Comparison of ENCODE assay signal across 3 cellular contexts in the genomic region with DNA sequence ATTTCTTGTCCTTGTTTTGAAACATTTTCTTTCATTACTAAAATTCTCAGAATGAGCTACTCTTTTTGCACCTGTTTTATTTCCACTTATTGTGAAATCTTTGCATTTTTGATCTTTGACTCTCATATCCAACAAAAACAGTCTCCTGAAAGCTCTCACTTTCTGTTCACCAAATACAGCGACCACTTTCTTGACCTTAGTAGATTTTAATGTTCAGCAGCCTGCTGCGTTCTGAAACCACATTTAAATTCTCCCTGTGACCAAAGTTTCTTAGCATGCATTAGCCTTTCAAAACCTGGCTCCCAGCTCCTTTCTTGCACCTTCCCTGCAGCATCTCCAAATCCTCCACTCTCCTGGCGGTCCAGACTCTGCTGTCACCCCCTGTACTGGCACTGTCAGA.
A peak's percentile ranks its signal among the peaks of the same experiment; 100 is the strongest.
TF ChIP-seq lines count a peak whose summit lies in the region.

No MANE protein-coding gene starts in this region.

TF ChIP-seq in liver, 16 proteins besides CTCF, POLR2A, EP300 and RAD21:
- TF ChIP-seq GABPA (IDR thresholded peaks at IDR 0.05 in 1 of 2, conservative IDR thresholded peaks at IDR 0.05 in 1 of 2) = no peak
- peak; percentile 17 to 31 for TF ChIP-seq HNF4A (conservative IDR thresholded peaks at IDR 0.05)
- no peak for TF ChIP-seq RXRA (IDR thresholded peaks at IDR 0.05)

TF ChIP-seq in HepG2, 621 proteins besides CTCF, POLR2A, EP300 and RAD21:
- TF ChIP-seq, protein P1, sequence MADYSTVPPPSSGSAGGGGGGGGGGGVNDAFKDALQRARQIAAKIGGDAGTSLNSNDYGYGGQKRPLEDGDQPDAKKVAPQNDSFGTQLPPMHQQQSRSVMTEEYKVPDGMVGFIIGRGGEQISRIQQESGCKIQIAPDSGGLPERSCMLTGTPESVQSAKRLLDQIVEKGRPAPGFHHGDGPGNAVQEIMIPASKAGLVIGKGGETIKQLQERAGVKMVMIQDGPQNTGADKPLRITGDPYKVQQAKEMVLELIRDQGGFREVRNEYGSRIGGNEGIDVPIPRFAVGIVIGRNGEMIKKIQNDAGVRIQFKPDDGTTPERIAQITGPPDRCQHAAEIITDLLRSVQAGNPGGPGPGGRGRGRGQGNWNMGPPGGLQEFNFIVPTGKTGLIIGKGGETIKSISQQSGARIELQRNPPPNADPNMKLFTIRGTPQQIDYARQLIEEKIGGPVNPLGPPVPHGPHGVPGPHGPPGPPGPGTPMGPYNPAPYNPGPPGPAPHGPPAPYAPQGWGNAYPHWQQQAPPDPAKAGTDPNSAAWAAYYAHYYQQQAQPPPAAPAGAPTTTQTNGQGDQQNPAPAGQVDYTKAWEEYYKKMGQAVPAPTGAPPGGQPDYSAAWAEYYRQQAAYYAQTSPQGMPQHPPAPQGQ (CRISPR knock-in tag; IDR thresholded peaks at IDR 0.05; ENCODE audit: borderline replicate concordance) = no peak
- TF ChIP-seq ZNF768 (CRISPR knock-in tag; IDR thresholded peaks at IDR 0.05) = no peak
- no peak for TF ChIP-seq ZZZ3 (CRISPR knock-in tag; IDR thresholded peaks at IDR 0.05; ENCODE audit: borderline replicate concordance)
- TF ChIP-seq THYN1 (CRISPR knock-in tag; IDR thresholded peaks at IDR 0.05; ENCODE audit: borderline replicate concordance, low read depth) = no peak
- TF ChIP-seq, protein P2, sequence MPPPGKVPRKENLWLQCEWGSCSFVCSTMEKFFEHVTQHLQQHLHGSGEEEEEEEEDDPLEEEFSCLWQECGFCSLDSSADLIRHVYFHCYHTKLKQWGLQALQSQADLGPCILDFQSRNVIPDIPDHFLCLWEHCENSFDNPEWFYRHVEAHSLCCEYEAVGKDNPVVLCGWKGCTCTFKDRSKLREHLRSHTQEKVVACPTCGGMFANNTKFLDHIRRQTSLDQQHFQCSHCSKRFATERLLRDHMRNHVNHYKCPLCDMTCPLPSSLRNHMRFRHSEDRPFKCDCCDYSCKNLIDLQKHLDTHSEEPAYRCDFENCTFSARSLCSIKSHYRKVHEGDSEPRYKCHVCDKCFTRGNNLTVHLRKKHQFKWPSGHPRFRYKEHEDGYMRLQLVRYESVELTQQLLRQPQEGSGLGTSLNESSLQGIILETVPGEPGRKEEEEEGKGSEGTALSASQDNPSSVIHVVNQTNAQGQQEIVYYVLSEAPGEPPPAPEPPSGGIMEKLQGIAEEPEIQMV (CRISPR knock-in tag; IDR thresholded peaks at IDR 0.05; ENCODE audit: low read depth) = no peak
- TF ChIP-seq ETV6 (CRISPR knock-in tag; conservative IDR thresholded peaks at IDR 0.05) = no peak
- TF ChIP-seq KAT2B (IDR thresholded peaks at IDR 0.05; ENCODE audit: borderline replicate concordance, low read depth, low read length) = no peak
- TF ChIP-seq ZNF234 (CRISPR knock-in tag; conservative IDR thresholded peaks at IDR 0.05) = no peak
- TF ChIP-seq SOX6 (IDR thresholded peaks at IDR 0.05) = no peak
- no peak for TF ChIP-seq SOX6 (CRISPR knock-in tag; IDR thresholded peaks at IDR 0.05)

TF ChIP-seq in GM12878, 131 proteins besides CTCF, POLR2A, EP300 and RAD21:
- TF ChIP-seq YY1 (IDR thresholded peaks at IDR 0.05; ENCODE audit: low read depth, low read length) (no peak), ZBTB11 (CRISPR knock-in tag; IDR thresholded peaks at IDR 0.05) (no peak), HCFC1 (IDR thresholded peaks at IDR 0.05; ENCODE audit: low read length) (no peak), ZNF24 (IDR thresholded peaks at IDR 0.05) (no peak), RCOR1 (conservative IDR thresholded peaks at IDR 0.05; ENCODE audit: low read depth, low read length) (no peak), BCLAF1 (IDR thresholded peaks at IDR 0.05) (no peak), BRCA1 (IDR thresholded peaks at IDR 0.05; ENCODE audit: low read depth, low read length) (no peak), NR2C2 (IDR thresholded peaks at IDR 0.05; ENCODE audit: borderline replicate concordance, control insufficient read depth, insufficient read length, low read depth) (no peak), BHLHE40 (IDR thresholded peaks at IDR 0.05; ENCODE audit: borderline replicate concordance in 1 of 2, low read depth in 2 of 2, low read length in 1 of 2) (no peak), NFIC (IDR thresholded peaks at IDR 0.05; ENCODE audit: low read depth, low read length) (0 out of 2 replicates have a peak, but pooled peaks have one; percentile 28), IKZF2 (IDR thresholded peaks at IDR 0.05) (peak in 1 of 2 experiments; percentile 35; a peak in 2 of 4 replicates), CREM (IDR thresholded peaks at IDR 0.05; ENCODE audit: low read depth) (no peak), NFXL1 (IDR thresholded peaks at IDR 0.05; ENCODE audit: borderline replicate concordance) (no peak), IRF3 (IDR thresholded peaks at IDR 0.05) (no peak), NR2F1 (conservative IDR thresholded peaks at IDR 0.05) (0 out of 2 replicates have a peak, but pooled peaks have one; percentile 20), ZNF622 (IDR thresholded peaks at IDR 0.05) (no peak), RUNX3 (IDR thresholded peaks at IDR 0.05; ENCODE audit: low read length) (peak; percentile 53), FOXM1 (IDR thresholded peaks at IDR 0.05; ENCODE audit: low read depth, low read length) (no peak), SIX5 (IDR thresholded peaks at IDR 0.05; ENCODE audit: low read depth, low read length, severe bottlenecking) (no peak), RFX5 (IDR thresholded peaks at IDR 0.05; ENCODE audit: low read depth, low read length) (no peak), NFYA (IDR thresholded peaks at IDR 0.05; ENCODE audit: borderline replicate concordance, low read depth, low read length) (no peak), GABPA (IDR thresholded peaks at IDR 0.05; ENCODE audit: low read depth) (no peak), CBX3 (IDR thresholded peaks at IDR 0.05; ENCODE audit: borderline replicate concordance, low read depth) (no peak), POU2F2 (IDR thresholded peaks at IDR 0.05; ENCODE audit: borderline replicate concordance, low read depth, low read length) (no peak), LARP7 (IDR thresholded peaks at IDR 0.05) (no peak)
- TF ChIP-seq, protein P3, sequence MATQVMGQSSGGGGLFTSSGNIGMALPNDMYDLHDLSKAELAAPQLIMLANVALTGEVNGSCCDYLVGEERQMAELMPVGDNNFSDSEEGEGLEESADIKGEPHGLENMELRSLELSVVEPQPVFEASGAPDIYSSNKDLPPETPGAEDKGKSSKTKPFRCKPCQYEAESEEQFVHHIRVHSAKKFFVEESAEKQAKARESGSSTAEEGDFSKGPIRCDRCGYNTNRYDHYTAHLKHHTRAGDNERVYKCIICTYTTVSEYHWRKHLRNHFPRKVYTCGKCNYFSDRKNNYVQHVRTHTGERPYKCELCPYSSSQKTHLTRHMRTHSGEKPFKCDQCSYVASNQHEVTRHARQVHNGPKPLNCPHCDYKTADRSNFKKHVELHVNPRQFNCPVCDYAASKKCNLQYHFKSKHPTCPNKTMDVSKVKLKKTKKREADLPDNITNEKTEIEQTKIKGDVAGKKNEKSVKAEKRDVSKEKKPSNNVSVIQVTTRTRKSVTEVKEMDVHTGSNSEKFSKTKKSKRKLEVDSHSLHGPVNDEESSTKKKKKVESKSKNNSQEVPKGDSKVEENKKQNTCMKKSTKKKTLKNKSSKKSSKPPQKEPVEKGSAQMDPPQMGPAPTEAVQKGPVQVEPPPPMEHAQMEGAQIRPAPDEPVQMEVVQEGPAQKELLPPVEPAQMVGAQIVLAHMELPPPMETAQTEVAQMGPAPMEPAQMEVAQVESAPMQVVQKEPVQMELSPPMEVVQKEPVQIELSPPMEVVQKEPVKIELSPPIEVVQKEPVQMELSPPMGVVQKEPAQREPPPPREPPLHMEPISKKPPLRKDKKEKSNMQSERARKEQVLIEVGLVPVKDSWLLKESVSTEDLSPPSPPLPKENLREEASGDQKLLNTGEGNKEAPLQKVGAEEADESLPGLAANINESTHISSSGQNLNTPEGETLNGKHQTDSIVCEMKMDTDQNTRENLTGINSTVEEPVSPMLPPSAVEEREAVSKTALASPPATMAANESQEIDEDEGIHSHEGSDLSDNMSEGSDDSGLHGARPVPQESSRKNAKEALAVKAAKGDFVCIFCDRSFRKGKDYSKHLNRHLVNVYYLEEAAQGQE (IDR thresholded peaks at IDR 0.05; ENCODE audit: low read depth, low read length) = no peak
- TF ChIP-seq, protein P4, sequence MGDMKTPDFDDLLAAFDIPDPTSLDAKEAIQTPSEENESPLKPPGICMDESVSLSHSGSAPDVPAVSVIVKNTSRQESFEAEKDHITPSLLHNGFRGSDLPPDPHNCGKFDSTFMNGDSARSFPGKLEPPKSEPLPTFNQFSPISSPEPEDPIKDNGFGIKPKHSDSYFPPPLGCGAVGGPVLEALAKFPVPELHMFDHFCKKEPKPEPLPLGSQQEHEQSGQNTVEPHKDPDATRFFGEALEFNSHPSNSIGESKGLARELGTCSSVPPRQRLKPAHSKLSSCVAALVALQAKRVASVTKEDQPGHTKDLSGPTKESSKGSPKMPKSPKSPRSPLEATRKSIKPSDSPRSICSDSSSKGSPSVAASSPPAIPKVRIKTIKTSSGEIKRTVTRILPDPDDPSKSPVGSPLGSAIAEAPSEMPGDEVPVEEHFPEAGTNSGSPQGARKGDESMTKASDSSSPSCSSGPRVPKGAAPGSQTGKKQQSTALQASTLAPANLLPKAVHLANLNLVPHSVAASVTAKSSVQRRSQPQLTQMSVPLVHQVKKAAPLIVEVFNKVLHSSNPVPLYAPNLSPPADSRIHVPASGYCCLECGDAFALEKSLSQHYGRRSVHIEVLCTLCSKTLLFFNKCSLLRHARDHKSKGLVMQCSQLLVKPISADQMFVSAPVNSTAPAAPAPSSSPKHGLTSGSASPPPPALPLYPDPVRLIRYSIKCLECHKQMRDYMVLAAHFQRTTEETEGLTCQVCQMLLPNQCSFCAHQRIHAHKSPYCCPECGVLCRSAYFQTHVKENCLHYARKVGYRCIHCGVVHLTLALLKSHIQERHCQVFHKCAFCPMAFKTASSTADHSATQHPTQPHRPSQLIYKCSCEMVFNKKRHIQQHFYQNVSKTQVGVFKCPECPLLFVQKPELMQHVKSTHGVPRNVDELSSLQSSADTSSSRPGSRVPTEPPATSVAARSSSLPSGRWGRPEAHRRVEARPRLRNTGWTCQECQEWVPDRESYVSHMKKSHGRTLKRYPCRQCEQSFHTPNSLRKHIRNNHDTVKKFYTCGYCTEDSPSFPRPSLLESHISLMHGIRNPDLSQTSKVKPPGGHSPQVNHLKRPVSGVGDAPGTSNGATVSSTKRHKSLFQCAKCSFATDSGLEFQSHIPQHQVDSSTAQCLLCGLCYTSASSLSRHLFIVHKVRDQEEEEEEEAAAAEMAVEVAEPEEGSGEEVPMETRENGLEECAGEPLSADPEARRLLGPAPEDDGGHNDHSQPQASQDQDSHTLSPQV (IDR thresholded peaks at IDR 0.05) = no peak
